Comparison of ENCODE assay signal across 22 cellular contexts in the genomic region with DNA sequence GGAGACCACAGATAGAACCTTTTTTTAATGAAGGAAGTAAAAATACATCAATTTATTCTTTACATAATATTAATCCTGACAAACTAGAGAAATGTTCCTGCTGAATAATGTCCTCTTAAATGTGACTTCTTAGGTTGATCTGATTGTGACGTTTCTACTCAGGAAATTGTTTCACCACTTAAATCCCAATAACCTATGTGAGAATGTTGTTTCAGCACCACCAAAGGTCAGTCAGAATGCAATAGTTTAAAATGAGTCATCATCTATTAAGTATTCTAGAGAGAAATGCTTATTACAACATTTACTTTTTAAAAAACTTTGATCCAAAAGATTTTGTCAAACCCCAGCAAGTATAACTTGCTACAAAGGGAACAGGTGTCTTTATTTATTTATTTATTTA.
DNase-seq lines count a peak whose midpoint lies in the region; ATAC-seq and TF ChIP-seq lines count a peak whose summit lies in the region.
"Had no signal": no experiment of that assay in that cellular context is flagged by ENCODE, and none has a peak within 500 bp of the region (broad histone marks: within the 10 kb centered on the region; RNA-seq: fewer than 3 reads in every experiment).

No MANE protein-coding gene starts in this region.

- H3K4me3 ChIP-seq in mammary epithelial cell (replicated peaks in 1 of 3; ENCODE audit: insufficient read depth in 1 of 3, low read depth in 2 of 3, low read length in 3 of 3) (no peak overlapping the region), astrocyte of the cerebellum (ENCODE audit: low read depth, low read length) (no peak overlapping the region), fibroblast of villous mesenchyme (ENCODE audit: low read depth, low read length) (no peak overlapping the region)
- H3K4me3 ChIP-seq: heart left ventricle, PC-9, right lobe of liver, SK-N-MC, thoracic aorta had no signal

- 40% methylated on average over 1 of the region's 1 CpG for WGBS in mammary epithelial cell (ENCODE audit: low coverage, missing lambda C conversion rate)

- intact Hi-C loops in mammary epithelial cell (cut with micrococcal nuclease) = no loop called here
- intact Hi-C loops in MCF 10A (cut with micrococcal nuclease) = no loop called here

- H3K27ac Mint-ChIP-seq in MCF 10A (ENCODE audit: low read depth, unreplicated experiment) = no peak overlapping the region
- H3K27ac Mint-ChIP-seq: activated naive CD4-positive, alpha-beta T cell treated with anti-CD3 and anti-CD28 coated beads, Interleukin-2, amount 50 U/mL, for 24 hours had no signal

- no peak overlapping the region for H3K4me3 Mint-ChIP-seq in MCF 10A (ENCODE audit: unreplicated experiment)
- H3K4me3 Mint-ChIP-seq: activated naive CD4-positive, alpha-beta T cell treated with anti-CD3 and anti-CD28 coated beads, Interleukin-2, amount 50 U/mL, for 24 hours; central memory CD8-positive, alpha-beta T cell had no signal

- in situ Hi-C loops in mammary epithelial cell (cut with MboI; ENCODE audit: low sequenced_read_pairs in 2 of 2) (loop anchor here in 1 of 2 donors (25.0 kb wide), 2 partner anchors 562 to 1112 kb away; no protein-coding TSS in a partner anchor), astrocyte of the cerebellum (cut with HindIII; ENCODE audit: low sequenced_read_pairs) (no loop called here)

- TF ChIP-seq CTCF in mammary epithelial cell (conservative IDR thresholded peaks at IDR 0.05 in 1 of 2, IDR thresholded peaks at IDR 0.05 in 1 of 2; ENCODE audit: extremely low read depth in 1 of 2, insufficient read depth in 1 of 2, low read depth in 1 of 2, low read length in 2 of 2) (no peak), MCF 10A (IDR thresholded peaks at IDR 0.05; ENCODE audit: unreplicated experiment) (no peak), astrocyte of the cerebellum (IDR thresholded peaks at IDR 0.05; ENCODE audit: low read depth, low read length, missing control alignments) (no peak), fibroblast of villous mesenchyme (IDR thresholded peaks at IDR 0.05; ENCODE audit: insufficient read depth, low read depth, low read length) (no peak)

- H3K36me3 Mint-ChIP-seq in MCF 10A (ENCODE audit: insufficient read depth, unreplicated experiment) = no peaks in the 10 kb centered on the region
- H3K36me3 Mint-ChIP-seq: activated naive CD4-positive, alpha-beta T cell treated with anti-CD3 and anti-CD28 coated beads, Interleukin-2, amount 50 U/mL, for 24 hours had no signal

- H3K36me3 ChIP-seq in mammary epithelial cell (ENCODE audit: insufficient read depth, low read length) = no peaks in the 10 kb centered on the region
- H3K36me3 ChIP-seq: heart left ventricle, right lobe of liver, thoracic aorta had no signal

- no peak for ATAC-seq in HG03439 (IDR thresholded peaks at IDR 0.05; ENCODE audit: unreplicated experiment)
- ATAC-seq: heart left ventricle, right lobe of liver had no signal

- dilution Hi-C loops in mammary epithelial cell (cut with HindIII; ENCODE audit: low sequenced_read_pairs) = no loop called here

- no peaks in the 10 kb centered on the region for H4K20me1 ChIP-seq in mammary epithelial cell (ENCODE audit: insufficient read depth, low read length)

- H3K9me3 Mint-ChIP-seq in MCF 10A (ENCODE audit: unreplicated experiment) = no peaks in the 10 kb centered on the region
- H3K9me3 Mint-ChIP-seq: activated naive CD4-positive, alpha-beta T cell treated with anti-CD3 and anti-CD28 coated beads, Interleukin-2, amount 50 U/mL, for 24 hours had no signal

- no peak overlapping the region for H3K9ac ChIP-seq in mammary epithelial cell (ENCODE audit: insufficient read depth, low read length)

- H3K4me2 ChIP-seq in mammary epithelial cell (ENCODE audit: insufficient read depth, low read depth, low read length) = no peak overlapping the region
- H3K4me2 ChIP-seq: PC-9 had no signal

- CTCF ChIA-PET in mammary epithelial cell (lab: Charles Lee; ENCODE audit: low non-redundant PET) = no interaction called here
- CTCF ChIA-PET in MCF 10A (lab: Yijun Ruan, JAX) = no interaction called here

- H3K27ac ChIP-seq in mammary epithelial cell (ENCODE audit: insufficient read depth, low read depth, low read length) = no peak overlapping the region
- H3K27ac ChIP-seq: heart left ventricle, PC-9, right lobe of liver, SK-N-MC, thoracic aorta had no signal

- no peaks in the 10 kb centered on the region for H3K4me1 Mint-ChIP-seq in MCF 10A (ENCODE audit: insufficient read depth, unreplicated experiment)
- H3K4me1 Mint-ChIP-seq: activated naive CD4-positive, alpha-beta T cell treated with anti-CD3 and anti-CD28 coated beads, Interleukin-2, amount 50 U/mL, for 24 hours; central memory CD8-positive, alpha-beta T cell had no signal

- peaks cover 55% of the 10 kb centered on the region for H3K27me3 Mint-ChIP-seq in MCF 10A (ENCODE audit: insufficient read depth, unreplicated experiment)
- H3K27me3 Mint-ChIP-seq: activated naive CD4-positive, alpha-beta T cell treated with anti-CD3 and anti-CD28 coated beads, Interleukin-2, amount 50 U/mL, for 24 hours; central memory CD8-positive, alpha-beta T cell had no signal

- H3K79me2 ChIP-seq in mammary epithelial cell (ENCODE audit: insufficient read depth, low read length) = no peaks in the 10 kb centered on the region

- H3K9me3 ChIP-seq in mammary epithelial cell (replicated peaks; ENCODE audit: insufficient read depth, low read length) = no peaks in the 10 kb centered on the region
- H3K9me3 ChIP-seq: heart left ventricle, right lobe of liver, thoracic aorta had no signal

- H3K27me3 ChIP-seq in mammary epithelial cell (ENCODE audit: insufficient read depth, low read length) = no peaks in the 10 kb centered on the region
- H3K27me3 ChIP-seq: heart left ventricle, right lobe of liver had no signal

- BruUV-seq in mammary epithelial cell (replicated peaks; lab: Mats Ljungman, UMichigan) (no TSS peak), MCF 10A (replicated peaks; lab: Mats Ljungman, UMichigan) (no TSS peak)

- DNase-seq in mammary epithelial cell = peak; percentile 33
- DNase-seq in MCF 10A (ENCODE audit: unreplicated experiment) = no peak
- peak; percentile 46 for DNase-seq in astrocyte of the cerebellum (ENCODE audit: low read depth)
- peak; percentile 60 for DNase-seq in fibroblast of villous mesenchyme (ENCODE audit: low read depth)
- DNase-seq in NCI-H510A (lab: John Stamatoyannopoulos, UW) = no peak
- no peak for DNase-seq in NCI-H2196 (lab: John Stamatoyannopoulos, UW; ENCODE audit: unreplicated experiment)
- DNase-seq in activated CD8-positive, alpha-beta memory T cell treated with anti-CD3 and anti-CD28 coated beads, Interleukin-2, amount 50 U/mL, for 4 hours = no peak
- DNase-seq: 8988T; activated CD4-positive, alpha-beta T cell treated with anti-CD3 and anti-CD28 coated beads, Interleukin-2, amount 50 U/mL, for 1 hour; activated T-cell treated with anti-CD3 and anti-CD28 coated beads, Interleukin-2, amount 50 U/mL, for 1 hour; heart left ventricle; midbrain; NCI-H146; NCI-H524 treated with DMSO at 0.1 percent for 48 hours; right lobe of liver; stimulated activated CD4-positive, alpha-beta T cell treated with anti-CD3 and anti-CD28 coated beads, Interleukin-4, amount 100 ng/mL, for 1 hour had no signal

- no peak overlapping the region for H2AFZ ChIP-seq in mammary epithelial cell (ENCODE audit: low read depth, low read length)
- H2AFZ ChIP-seq: PC-9 had no signal

- POLR2A ChIA-PET in MCF 10A (lab: Yijun Ruan, JAX) = no interaction called here

- H3K4me1 ChIP-seq in mammary epithelial cell (ENCODE audit: insufficient read depth, low read length) = no peaks in the 10 kb centered on the region
- H3K4me1 ChIP-seq: right lobe of liver had no signal

Comparison
In these comparisons a context has a peak if more than half of its experiments do, and no peak if none do; other contexts are left out.
1. DNase-seq: peak in mammary epithelial cell (single experiment), astrocyte of the cerebellum (single experiment) and fibroblast of villous mesenchyme (single experiment); none in MCF 10A (single experiment), NCI-H510A (single experiment), NCI-H2196 (single experiment) and activated CD8-positive, alpha-beta memory T cell treated with anti-CD3 and anti-CD28 coated beads, Interleukin-2, amount 50 U/mL, for 4 hours (single experiment).